In genomic region chr20:36154696-36155628, GRCh38 we compare ENCODE assay signal across 8 cellular contexts. TPM values are rescaled to one million over a fixed set of nuclear protein-coding genes. Genes with fewer than 3 reads are reported as not detected.
A peak's percentile ranks its signal among the peaks of the same experiment; 100 is the strongest.
DNase-seq lines count a peak whose midpoint lies in the region; ATAC-seq and TF ChIP-seq lines count a peak whose summit lies in the region.

Gene EPB41L1 (plus strand): TSS chr20:36154740. CDS start chr20:36173778, 19,038 bp downstream.

- H3K27ac Mint-ChIP-seq in activated T-cell treated with anti-CD3 and anti-CD28 coated beads, Interleukin-2, amount 50 U/mL, for 24 hours: no peak within 1 kb of the TSS

- intact Hi-C loops in Right ventricle myocardium superior (cut with DNase I): loop anchor here (5.0 kb wide), 1 partner anchor 42 kb away; no protein-coding TSS in a partner anchor
- intact Hi-C loops in ovary (cut with DNase I): no loop called here

- H3K4me3 Mint-ChIP-seq in activated T-cell treated with anti-CD3 and anti-CD28 coated beads, Interleukin-2, amount 50 U/mL, for 24 hours: peak within 1 kb of the TSS; percentile 58

- no peaks in the 10 kb centered on the region for H3K36me3 Mint-ChIP-seq in activated T-cell treated with anti-CD3 and anti-CD28 coated beads, Interleukin-2, amount 50 U/mL, for 24 hours (ENCODE audit: low read depth)

- peak within 1 kb of the TSS; percentile 69 for H3K4me3 ChIP-seq in ovary

- peak within 1 kb of the TSS; percentile 84 to 89 for H3K27ac ChIP-seq in ovary

- no peak for TF ChIP-seq POLR2A in ovary (IDR thresholded peaks at IDR 0.05)

- peaks cover 38% of the 10 kb centered on the region for H3K27me3 Mint-ChIP-seq in activated T-cell treated with anti-CD3 and anti-CD28 coated beads, Interleukin-2, amount 50 U/mL, for 24 hours

- TF ChIP-seq CTCF in ovary (IDR thresholded peaks at IDR 0.05): no peak

- no peaks in the 10 kb centered on the region for H3K36me3 ChIP-seq in ovary

- peaks cover 10% of the 10 kb centered on the region for H3K4me1 ChIP-seq in ovary (ENCODE audit: insufficient read depth)

- no peak for TF ChIP-seq EP300 in ovary (IDR thresholded peaks at IDR 0.05)

- DNase-seq in NCI-H748 (lab: John Stamatoyannopoulos, UW; ENCODE audit: unreplicated experiment): peak; percentile 58
- DNase-seq in NCI-H748 treated with DMSO at 0.1 percent for 48 hours (lab: John Stamatoyannopoulos, UW): no peak
- DNase-seq in activated T-cell treated with anti-CD3 and anti-CD28 coated beads, Interleukin-2, amount 50 U/mL, for 24 hours: peak; percentile 39
- peak; percentile 49 for DNase-seq in Right ventricle myocardium superior
- peak in 4 of 5 donors; percentile 48 to 65 (median 57) for DNase-seq in ovary

- H3K4me1 Mint-ChIP-seq in activated T-cell treated with anti-CD3 and anti-CD28 coated beads, Interleukin-2, amount 50 U/mL, for 24 hours (ENCODE audit: low read depth): peaks cover 11% of the 10 kb centered on the region

- H3K9me3 Mint-ChIP-seq in activated T-cell treated with anti-CD3 and anti-CD28 coated beads, Interleukin-2, amount 50 U/mL, for 24 hours: no peaks in the 10 kb centered on the region

- no peaks in the 10 kb centered on the region for H3K27me3 ChIP-seq in ovary

- no peaks in the 10 kb centered on the region for H3K9me3 ChIP-seq in ovary

- ATAC-seq in Right ventricle myocardium superior (ENCODE audit: poor library complexity): peak; percentile 1
- ATAC-seq in GM18498 (IDR thresholded peaks at IDR 0.05; ENCODE audit: unreplicated experiment): no peak
- no peak for ATAC-seq in GM19023 (IDR thresholded peaks at IDR 0.05; ENCODE audit: unreplicated experiment)
- ATAC-seq in HG03439 (IDR thresholded peaks at IDR 0.05; ENCODE audit: unreplicated experiment): no peak

- 4 to 7% (median 6%) methylated on average over 32 to 51 of the region's 51 CpGs for WGBS in ovary, 3 donors

RNA-seq across cellular contexts. Expression of gene EPB41L1, which starts in this region (rescaled TPM):
- total RNA-seq in Right ventricle myocardium superior: 14.8 TPM
- 10 to 100 TPM; 23.4 to 81.4 (median 63.2) TPM for total RNA-seq in ovary
- 100 to 1,000 TPM in 1 of 2 donors, 10 to 100 TPM in 1; 23.8 to 207 TPM for polyA plus RNA-seq in ovary
